20 cellular contexts compared by ENCODE assay signal in genomic region chr13:36921902-36922301, GRCh38. TPM values are rescaled to one million over a fixed set of nuclear protein-coding genes. Genes with fewer than 3 reads are reported as not detected.
DNase-seq lines count a peak whose midpoint lies in the region; ATAC-seq and TF ChIP-seq lines count a peak whose summit lies in the region.
"Had no signal": no experiment of that assay in that cellular context is flagged by ENCODE, and none has a peak within 500 bp of the region (broad histone marks: within the 10 kb centered on the region; RNA-seq: fewer than 3 reads in every experiment).

No MANE protein-coding gene starts in this region.

- no peak for TF ChIP-seq POLR2A in transverse colon (IDR thresholded peaks at IDR 0.05)

- no peak overlapping the region for H3K9ac ChIP-seq in GM23248

- H3K9me3 ChIP-seq in GM23248 (ENCODE audit: low read depth) (no peaks in the 10 kb centered on the region), mucosa of descending colon (no peaks in the 10 kb centered on the region), transverse colon (no peaks in the 10 kb centered on the region)
- H3K9me3 ChIP-seq: SJCRH30 had no signal

- H4K20me1 ChIP-seq in GM23248 (ENCODE audit: insufficient read depth), result no peaks in the 10 kb centered on the region

- no peaks in the 10 kb centered on the region for H3K9me2 ChIP-seq in GM23248 (ENCODE audit: insufficient read depth)

- H3F3A ChIP-seq in GM23248 (ENCODE audit: insufficient read depth), result peaks cover 28% of the 10 kb centered on the region

- DNase-seq in GM23248 (no peak), mucosa of descending colon (peak in 1 of 3 donors; percentile 12), transverse colon (no peak), SW480 (ENCODE audit: low spot score) (no peak), NCI-H2029 treated with DMSO at 0.1 percent for 48 hours (lab: John Stamatoyannopoulos, UW) (no peak), COR-L47 (lab: John Stamatoyannopoulos, UW) (no peak)
- DNase-seq: DMS53; H9; NCI-H1092 treated with DMSO at 0.1 percent for 48 hours; NCI-H1436; NCI-H187; NCI-H524; NK-92 treated with Interleukin-12 subunit alpha and Interleukin-12 subunit beta, amount 100 ng/mL, for 24 hours; PC-9; SJCRH30 had no signal

- in situ Hi-C loops in GM23248 (cut with MboI), result no loop called here
- in situ Hi-C loops in transverse colon (cut with MboI; ENCODE audit: low pct_ligation_motif_present in 1 of 4, low pct_unique_long_range_greater_than_20kb in 1 of 4, low sequenced_read_pairs in 3 of 4), result no loop called here

- H3K4me1 ChIP-seq in GM23248 (ENCODE audit: insufficient read depth) (peaks cover 18% of the 10 kb centered on the region), mucosa of descending colon (ENCODE audit: low read depth) (peaks cover 6% of the 10 kb centered on the region), transverse colon (peaks cover 3 to 43% (median 32%) of the 10 kb centered on the region in 4 donors)

- H3K79me2 ChIP-seq in GM23248 (ENCODE audit: insufficient read depth), result peaks cover 15% of the 10 kb centered on the region

- TF ChIP-seq CTCF in VCaP (conservative IDR thresholded peaks at IDR 0.05) (no peak), mucosa of descending colon (IDR thresholded peaks at IDR 0.05) (no peak), transverse colon (IDR thresholded peaks at IDR 0.05) (no peak)

- peak overlapping the region; percentile 38; the same call in 1 of the 2 replicates for H2AFZ ChIP-seq in GM23248
- H2AFZ ChIP-seq: GM23338, PC-9 had no signal

- 74 to 76% methylated on average over 6 of the region's 6 CpGs for WGBS in GM23248 (ENCODE audit: low coverage in 1 of 2, low lambda C conversion rate in 2 of 2, missing lambda C conversion rate in 2 of 2), 2 experiments
- 46 to 51% methylated on average over 4 to 6 of the region's 6 CpGs for WGBS in transverse colon (ENCODE audit: low coverage in 1 of 2), 2 donors

- no peak for TF ChIP-seq EP300 in transverse colon (IDR thresholded peaks at IDR 0.05; ENCODE audit: low read depth)

- H3K27me3 ChIP-seq in GM23248 (replicated peaks; ENCODE audit: insufficient read depth) (no peaks in the 10 kb centered on the region), transverse colon (peaks cover 5% of the 10 kb centered on the region)
- H3K27me3 ChIP-seq: SJCRH30 had no signal

- intact Hi-C loops in mucosa of descending colon (cut with DNase I, micrococcal nuclease) (no loop called here), transverse colon (cut with DNase I; ENCODE audit: low total_unique reads) (no loop called here)

- ATAC-seq in mucosa of descending colon, result peak; percentile 51
- no peak for ATAC-seq in HG02678 (IDR thresholded peaks at IDR 0.05; ENCODE audit: unreplicated experiment)
- ATAC-seq: GM23338, Right ventricle myocardium inferior had no signal

- H3K36me3 ChIP-seq in GM23248 (ENCODE audit: low read depth), result no peaks in the 10 kb centered on the region
- no peaks in the 10 kb centered on the region for H3K36me3 ChIP-seq in mucosa of descending colon (ENCODE audit: low read depth)
- H3K36me3 ChIP-seq in transverse colon, result no peaks in the 10 kb centered on the region
- H3K36me3 ChIP-seq: SJCRH30 had no signal

- H3K4me3 ChIP-seq in GM23248, result no peak overlapping the region
- H3K4me3 ChIP-seq in mucosa of descending colon, result no peak overlapping the region
- H3K4me3 ChIP-seq in transverse colon, result no peak overlapping the region
- H3K4me3 ChIP-seq: GM23338, PC-9, SJCRH30 had no signal

- H3K27ac ChIP-seq in GM23248 (no peak overlapping the region), VCaP (peak overlapping the region; percentile 87), transverse colon (peak overlapping the region; percentile 80 to 85 (median 82))
- H3K27ac ChIP-seq: PC-9, SJCRH30 had no signal

- H3K4me2 ChIP-seq in GM23248 (ENCODE audit: unreplicated experiment), result no peak overlapping the region
- H3K4me2 ChIP-seq: GM23338, PC-9 had no signal

RNA-seq across cellular contexts. Expression of gene SMAD9, which starts 1.9 kb away (rescaled TPM):
- 9.4 and 10.8 TPM in 2 replicates for total RNA-seq in GM23248 (2014; rRNA removed; shearing (Covaris generic))
- polyA plus RNA-seq in GM23248 (2016; fragmentation: Nextera tagmentation; extraction: Ambion mirVana), result 9.1 and 10.6 TPM in 2 replicates
- 10 to 100 TPM in 2 of 3 donors, 1 to 10 TPM in 1; 9.0 to 21.6 (median 16.2) TPM for total RNA-seq in mucosa of descending colon
- 10 to 100 TPM in 2 of 4 donors, 1 to 10 TPM in 2; 4.0 to 19.8 (median 9.8) TPM for total RNA-seq in transverse colon
- total RNA-seq: HT-29 had no signal
